ENCODE assay signal across 8 cellular contexts in genomic region chr3:189148090-189148507, GRCh38. TPM values are rescaled to one million over a fixed set of nuclear protein-coding genes. Genes with fewer than 3 reads are reported as not detected.
DNase-seq lines count a peak whose midpoint lies in the region; ATAC-seq and TF ChIP-seq lines count a peak whose summit lies in the region.

No MANE protein-coding gene starts in this region.

- H4K20me1 ChIP-seq in GM23248 (ENCODE audit: insufficient read depth) (no peaks in the 10 kb centered on the region), SU-DHL-6 (ENCODE audit: low read depth, low read length) (no peaks in the 10 kb centered on the region)

- DNase-seq in Daoy (ENCODE audit: low read depth) (peak; percentile 57), GM23248 (peak; percentile 68), MG63 (peak; percentile 30), adipocyte (ENCODE audit: low read depth) (peak; percentile 81), left cardiac atrium (peak; percentile 54), putamen (ENCODE audit: low spot score) (peak; percentile 49)

- no peak overlapping the region for H3K4me2 ChIP-seq in GM23248 (ENCODE audit: unreplicated experiment)
- H3K4me2 ChIP-seq in SU-DHL-6 (ENCODE audit: low read depth, low read length, poor library complexity, severe bottlenecking), result no peak overlapping the region

- no peaks in the 10 kb centered on the region for H3K79me2 ChIP-seq in GM23248 (ENCODE audit: insufficient read depth)
- no peaks in the 10 kb centered on the region for H3K79me2 ChIP-seq in SU-DHL-6 (ENCODE audit: insufficient read depth, low read length)

- H3K9me2 ChIP-seq in GM23248 (ENCODE audit: insufficient read depth), result no peaks in the 10 kb centered on the region
- H3K9me2 ChIP-seq in SU-DHL-6 (replicated peaks; ENCODE audit: insufficient read depth, low read length), result no peaks in the 10 kb centered on the region

- H3K9me3 ChIP-seq in GM23248 (ENCODE audit: low read depth) (no peaks in the 10 kb centered on the region), MG63 (no peaks in the 10 kb centered on the region), SU-DHL-6 (ENCODE audit: insufficient read depth, low read length) (no peaks in the 10 kb centered on the region), adipocyte (ENCODE audit: control insufficient read depth, low read length) (no peaks in the 10 kb centered on the region)

- peak; percentile 68 to 78 for ATAC-seq in left cardiac atrium
- no peak for ATAC-seq in GM18858 (IDR thresholded peaks at IDR 0.05; ENCODE audit: unreplicated experiment)

- H3K27ac ChIP-seq in GM23248 (no peak overlapping the region), SU-DHL-6 (ENCODE audit: low read depth, low read length) (no peak overlapping the region)

- peak overlapping the region; percentile 28; the same call in 1 of the 2 replicates for H2AFZ ChIP-seq in GM23248
- H2AFZ ChIP-seq in SU-DHL-6 (ENCODE audit: low read depth, low read length, severe bottlenecking), result no peak overlapping the region

- peak; percentile 87 for TF ChIP-seq CTCF in SU-DHL-6 (IDR thresholded peaks at IDR 0.05; ENCODE audit: insufficient read depth, low read length, poor library complexity, severe bottlenecking)

- H3K36me3 ChIP-seq in GM23248 (ENCODE audit: low read depth), result no peaks in the 10 kb centered on the region
- no peaks in the 10 kb centered on the region for H3K36me3 ChIP-seq in MG63
- H3K36me3 ChIP-seq in SU-DHL-6 (ENCODE audit: low read length), result no peaks in the 10 kb centered on the region
- H3K36me3 ChIP-seq in adipocyte (ENCODE audit: control insufficient read depth, insufficient read depth, low read length, severe bottlenecking), result peaks cover 9% of the 10 kb centered on the region

- H3K4me1 ChIP-seq in GM23248 (ENCODE audit: insufficient read depth) (peaks cover 6% of the 10 kb centered on the region; the same call in 1 of the 2 replicates), adipocyte (ENCODE audit: control insufficient read depth, insufficient read depth, low read length) (peaks cover 19% of the 10 kb centered on the region)

- intact Hi-C loops in left cardiac atrium (cut with DNase I), result loop anchor here (2.0 to 10.0 kb wide), 3 partner anchors 191 to 1413 kb away; no protein-coding TSS in a partner anchor

- 19 to 20% methylated on average over 6 of the region's 6 CpGs for WGBS in GM23248 (ENCODE audit: low coverage in 1 of 2, low lambda C conversion rate in 2 of 2, missing lambda C conversion rate in 2 of 2), 2 experiments

- H3K4me3 ChIP-seq in GM23248 (no peak overlapping the region), MG63 (no peak overlapping the region), SU-DHL-6 (ENCODE audit: insufficient read depth, low read length, poor library complexity, severe bottlenecking) (no peak overlapping the region), adipocyte (ENCODE audit: low read length) (no peak overlapping the region)

- no peak overlapping the region for H3K9ac ChIP-seq in GM23248
- no peak overlapping the region for H3K9ac ChIP-seq in SU-DHL-6 (ENCODE audit: low read length)
- H3K9ac ChIP-seq in adipocyte (ENCODE audit: low read length), result peak overlapping the region; percentile 10

- H3F3A ChIP-seq in GM23248 (ENCODE audit: insufficient read depth), result no peaks in the 10 kb centered on the region
- H3F3A ChIP-seq in SU-DHL-6 (ENCODE audit: insufficient read depth), result no peaks in the 10 kb centered on the region

- in situ Hi-C loops in GM23248 (cut with MboI), result no loop called here

- no peaks in the 10 kb centered on the region for H3K27me3 ChIP-seq in GM23248 (replicated peaks; ENCODE audit: insufficient read depth)
- H3K27me3 ChIP-seq in MG63, result no peaks in the 10 kb centered on the region; the same call in 1 of the 2 replicates
- H3K27me3 ChIP-seq in SU-DHL-6 (ENCODE audit: low read length), result no peaks in the 10 kb centered on the region
- no peaks in the 10 kb centered on the region for H3K27me3 ChIP-seq in adipocyte (replicated peaks; ENCODE audit: control insufficient read depth, insufficient read depth, low read length)

RNA-seq across cellular contexts. Expression of gene TPRG1, which starts 23.7 kb away (rescaled TPM):
- 0.54 and 0.69 TPM in 2 replicates for total RNA-seq in Daoy (2014; rRNA removed; shearing (Covaris generic))
- not detected in 2 replicates for total RNA-seq in GM23248 (2014; rRNA removed; shearing (Covaris generic))
- polyA plus RNA-seq in GM23248 (2016; fragmentation: Nextera tagmentation; extraction: Ambion mirVana), result not detected in 2 replicates
- 0.16 and 0.81 TPM in 2 replicates for total RNA-seq in MG63 (2014; rRNA removed; shearing (Covaris generic); ENCODE audit: low replicate concordance)
- 10 to 100 TPM in 1 of 2 donors, 1 to 10 TPM in 1; 5.2 to 15.5 TPM for total RNA-seq in left cardiac atrium

Comparison
In these comparisons a context has a peak if more than half of its experiments do, and no peak if none do; other contexts are left out.
1. DNase-seq: peak in every context shown above with its lines; median percentile 81 in adipocyte; 68 in GM23248; 57 in Daoy; 54 in left cardiac atrium; 49 in putamen; 30 in MG63.